In genomic region chr1:226679853-226680516, GRCh38 we compare ENCODE assay signal across 8 cellular contexts. TPM values are rescaled to one million over a fixed set of nuclear protein-coding genes. Genes with fewer than 3 reads are reported as not detected.
DNase-seq lines count a peak whose midpoint lies in the region; ATAC-seq, FAIRE-seq and TF ChIP-seq lines count a peak whose summit lies in the region.

No MANE protein-coding gene starts in this region.

- no peaks in the 10 kb centered on the region for H4K20me1 ChIP-seq in SU-DHL-6 (ENCODE audit: low read depth, low read length)

- H3K79me2 ChIP-seq in SU-DHL-6 (ENCODE audit: insufficient read depth, low read length) (peaks cover 13% of the 10 kb centered on the region; the same call in 1 of the 2 replicates), parathyroid adenoma (no peaks in the 10 kb centered on the region)

- H2AFZ ChIP-seq in SU-DHL-6 (ENCODE audit: low read depth, low read length, severe bottlenecking), result no peak overlapping the region
- peak overlapping the region; percentile 52 for H2AFZ ChIP-seq in parathyroid adenoma

- peaks cover 58% of the 10 kb centered on the region for H3F3A ChIP-seq in SU-DHL-6 (ENCODE audit: insufficient read depth)

- H3K27me3 ChIP-seq in SU-DHL-6 (ENCODE audit: low read length) (no peaks in the 10 kb centered on the region), heart right ventricle (no peaks in the 10 kb centered on the region), parathyroid adenoma (ENCODE audit: control insufficient read depth, insufficient read depth, low read length) (no peaks in the 10 kb centered on the region), thyroid gland (no peaks in the 10 kb centered on the region)

- H3K9me3 ChIP-seq in SU-DHL-6 (ENCODE audit: insufficient read depth, low read length) (no peaks in the 10 kb centered on the region), heart right ventricle (no peaks in the 10 kb centered on the region), parathyroid adenoma (ENCODE audit: control insufficient read depth, low read length) (no peaks in the 10 kb centered on the region), thyroid gland (no peaks in the 10 kb centered on the region)

- H3K4me1 ChIP-seq in heart right ventricle (peaks cover 0 to 100% (median 78%) of the 10 kb centered on the region in 9 donors), parathyroid adenoma (peaks cover 2% of the 10 kb centered on the region), thyroid gland (peaks cover 13 to 32% of the 10 kb centered on the region in 2 donors)

- peak overlapping the region; percentile 55 for H3K9ac ChIP-seq in SU-DHL-6 (ENCODE audit: low read length)
- no peak overlapping the region for H3K9ac ChIP-seq in parathyroid adenoma

- no peak for TF ChIP-seq CTCF in SU-DHL-6 (IDR thresholded peaks at IDR 0.05; ENCODE audit: insufficient read depth, low read length, poor library complexity, severe bottlenecking)
- peak in 1 of 9 donors; percentile 7 for TF ChIP-seq CTCF in heart right ventricle (IDR thresholded peaks at IDR 0.05)
- no peak for TF ChIP-seq CTCF in parathyroid adenoma (IDR thresholded peaks at IDR 0.05)
- TF ChIP-seq CTCF in thyroid gland (IDR thresholded peaks at IDR 0.05), result no peak

- FAIRE-seq in GM12892 (lab: Jason Lieb, UNC), result peak; percentile 91

- H3K4me3 ChIP-seq in SU-DHL-6 (ENCODE audit: insufficient read depth, low read length, poor library complexity, severe bottlenecking) (peak overlapping the region; percentile 48), heart right ventricle (peak overlapping the region in 9 of 10 donors; percentile 0 to 52 (median 48)), parathyroid adenoma (ENCODE audit: low read depth, low read length) (peak overlapping the region; percentile 12), thyroid gland (replicated peaks in 1 of 3) (peak overlapping the region in 2 of 3 donors; percentile 13 to 24)

- H3K4me2 ChIP-seq in SU-DHL-6 (ENCODE audit: low read depth, low read length, poor library complexity, severe bottlenecking) (peak overlapping the region; percentile 69), parathyroid adenoma (ENCODE audit: low read length) (peak overlapping the region; percentile 57)

- H3K27ac ChIP-seq in SU-DHL-6 (ENCODE audit: low read depth, low read length), result peak overlapping the region; percentile 92
- peak overlapping the region; percentile 83 for H3K27ac ChIP-seq in adipose tissue (ENCODE audit: low read depth, low read length)
- H3K27ac ChIP-seq in heart right ventricle, result peak overlapping the region; percentile 42 to 93 (median 90)
- H3K27ac ChIP-seq in parathyroid adenoma, result peak overlapping the region; percentile 52
- peak overlapping the region; percentile 72 to 90 (median 81) for H3K27ac ChIP-seq in thyroid gland

- DNase-seq in GM12892 (ENCODE audit: insufficient read length), result peak; percentile 56
- DNase-seq in heart right ventricle, result peak; percentile 89 to 91
- DNase-seq in thyroid gland, result peak; percentile 83 to 85
- DNase-seq in RKO (ENCODE audit: low spot score), result no peak

- H3K36me3 ChIP-seq in SU-DHL-6 (ENCODE audit: low read length) (no peaks in the 10 kb centered on the region), heart right ventricle (peaks cover 0 to 4% (median 0%) of the 10 kb centered on the region in 9 donors), parathyroid adenoma (ENCODE audit: control insufficient read depth, insufficient read depth, low read length) (no peaks in the 10 kb centered on the region), thyroid gland (no peaks in the 10 kb centered on the region)

- H3K9me2 ChIP-seq in SU-DHL-6 (replicated peaks; ENCODE audit: insufficient read depth, low read length), result no peaks in the 10 kb centered on the region

- ATAC-seq in HG02885 (IDR thresholded peaks at IDR 0.05; ENCODE audit: poor library complexity, unreplicated experiment) (peak; percentile 59), heart right ventricle (peak; percentile 84 to 90 (median 88))

- 1 to 5% (median 2%) methylated on average over 22 of the region's 22 CpGs for WGBS in adipose tissue, 3 donors
- WGBS in heart right ventricle, 2 donors, result 1 to 3% methylated on average over 22 of the region's 22 CpGs
- 7% methylated on average over 18 to 19 of the region's 22 CpGs for WGBS in thyroid gland, 2 donors

- TF ChIP-seq POLR2A in GM12892 (IDR thresholded peaks at IDR 0.05; ENCODE audit: low read depth, low read length), result no peak
- peak in 1 of 2 donors; percentile 75 for TF ChIP-seq POLR2A in thyroid gland (IDR thresholded peaks at IDR 0.05)

- intact Hi-C loops in heart right ventricle (cut with DNase I) (loop anchor here in 3 of 10 donors (5.0 to 10.0 kb wide), 2 partner anchors 33 to 45 kb away; no protein-coding TSS in a partner anchor), thyroid gland (cut with DNase I) (no loop called here)

RNA-seq across cellular contexts. Expression of gene ITPKB, which starts 59.1 kb away (rescaled TPM):
- 8.6 TPM for polyA plus RNA-seq in GM12892 (2012; ENCODE audit: missing spikeins)
- polyA plus RNA-seq in adipose tissue (10 to 100 TPM in 2 of 3 donors, 1 to 10 TPM in 1; 5.3 to 18.6 (median 17.0) TPM), heart right ventricle (10 to 100 TPM in 1 of 2 donors, 1 to 10 TPM in 1; 4.5 to 17.0 TPM)
- total RNA-seq in heart right ventricle (10 to 100 TPM; 12.1 to 30.5 (median 16.6) TPM), thyroid gland (10 to 100 TPM; 19.1 to 24.0 (median 22.2) TPM)
